In the genomic region with DNA sequence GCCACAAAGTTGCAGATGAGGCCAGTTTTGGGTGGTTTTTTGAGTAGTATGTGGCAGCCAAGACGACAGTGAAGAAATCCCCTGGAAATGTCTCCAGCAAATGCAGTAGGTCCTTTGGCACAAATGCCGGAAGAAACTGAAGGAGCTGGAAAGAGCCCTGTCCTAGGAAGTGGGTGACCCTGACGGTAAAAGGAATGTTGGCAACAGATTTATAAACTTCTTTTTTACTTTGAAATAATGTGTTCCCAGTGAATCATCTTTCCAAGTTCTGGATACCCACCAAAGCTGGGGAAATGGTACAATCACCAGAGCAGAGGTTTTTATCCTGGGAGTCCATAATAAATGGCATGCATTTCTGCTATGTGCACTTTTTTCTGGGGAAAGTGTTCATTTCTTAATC, we compare ENCODE assay signal across 21 cellular contexts.
DNase-seq lines count a peak whose midpoint lies in the region; ATAC-seq and TF ChIP-seq lines count a peak whose summit lies in the region.
"Had no signal": no experiment of that assay in that cellular context is flagged by ENCODE, and none has a peak within 500 bp of the region (broad histone marks: within the 10 kb centered on the region; RNA-seq: fewer than 3 reads in every experiment).

No MANE protein-coding gene starts in this region.

- no peak overlapping the region for H3K9ac ChIP-seq in adipocyte (ENCODE audit: low read length)

- ATAC-seq in sciatic nerve (peak; percentile 62), GM19035 (IDR thresholded peaks at IDR 0.05; ENCODE audit: unreplicated experiment) (no peak)
- ATAC-seq: foreskin keratinocyte had no signal

- H3K4me3 ChIP-seq in adipocyte (ENCODE audit: low read length) (no peak overlapping the region), fibroblast of villous mesenchyme (ENCODE audit: low read depth, low read length) (no peak overlapping the region)
- H3K4me3 ChIP-seq: SJCRH30, suprapubic skin had no signal

- no peaks in the 10 kb centered on the region for H3K36me3 ChIP-seq in adipocyte (ENCODE audit: control insufficient read depth, insufficient read depth, low read length, severe bottlenecking)
- H3K36me3 ChIP-seq: SJCRH30, suprapubic skin, WERI-Rb-1 had no signal

- intact Hi-C loops in sciatic nerve (cut with DNase I), result loop anchor here (2.0 kb wide), 1 partner anchor 194 kb away; no protein-coding TSS in a partner anchor

- H3K9me3 ChIP-seq in adipocyte (ENCODE audit: control insufficient read depth, low read length), result no peaks in the 10 kb centered on the region
- H3K9me3 ChIP-seq: SJCRH30, suprapubic skin had no signal

- TF ChIP-seq CTCF in fibroblast of villous mesenchyme (IDR thresholded peaks at IDR 0.05; ENCODE audit: insufficient read depth, low read depth, low read length), result no peak

- H3K4me1 ChIP-seq in adipocyte (ENCODE audit: control insufficient read depth, insufficient read depth, low read length), result peaks cover 15% of the 10 kb centered on the region
- H3K4me1 ChIP-seq: foreskin keratinocyte, SJCRH30 had no signal

- H3K27me3 ChIP-seq in adipocyte (replicated peaks; ENCODE audit: control insufficient read depth, insufficient read depth, low read length), result no peaks in the 10 kb centered on the region
- H3K27me3 ChIP-seq: foreskin keratinocyte, SJCRH30, suprapubic skin had no signal

- DNase-seq in GM03348 (ENCODE audit: low spot score), result peak; percentile 13
- DNase-seq in adipocyte (ENCODE audit: low read depth), result peak; percentile 31
- peak; percentile 5 for DNase-seq in fibroblast of villous mesenchyme (ENCODE audit: low read depth)
- DNase-seq in sciatic nerve (ENCODE audit: low spot score), result no peak
- DNase-seq in activated CD8-positive, alpha-beta memory T cell treated with anti-CD3 and anti-CD28 coated beads, Interleukin-2, amount 50 U/mL, for 4 hours, result no peak
- no peak for DNase-seq in activated gamma-delta T cell (lab: John Stamatoyannopoulos, UW)
- no peak for DNase-seq in KG1 (lab: John Stamatoyannopoulos, UW)
- DNase-seq: activated CD4-positive, alpha-beta T cell treated with anti-CD3 and anti-CD28 coated beads, Interleukin-2, amount 50 U/mL, for 4 hours; activated naive CD4-positive, alpha-beta T cell; AML-193; endodermal cell; foreskin keratinocyte; islet precursor cell; NCI-H2081 treated with DMSO at 0.1 percent for 48 hours; NCI-H526; SJCRH30; stimulated activated CD4-positive, alpha-beta T cell treated with anti-CD3 and anti-CD28 coated beads, Interleukin-12 subunit alpha, Interleukin-12 subunit beta, amount 100 ng/mL, for 4 hours; T-helper 2 cell; WERI-Rb-1 had no signal

Comparison
In these comparisons a context has a peak if more than half of its experiments do, and no peak if none do; other contexts are left out.
1. DNase-seq: peak in GM03348 (single experiment), adipocyte (single experiment) and fibroblast of villous mesenchyme (single experiment); none in sciatic nerve (single experiment), activated CD8-positive, alpha-beta memory T cell treated with anti-CD3 and anti-CD28 coated beads, Interleukin-2, amount 50 U/mL, for 4 hours (single experiment), activated gamma-delta T cell (single experiment) and KG1 (single experiment).